Comparison of ENCODE assay signal across 8 cellular contexts in genomic region chr3:49470714-49471420, GRCh38. TPM values are rescaled to one million over a fixed set of nuclear protein-coding genes. Genes with fewer than 3 reads are reported as not detected.
DNase-seq lines count a peak whose midpoint lies in the region; ATAC-seq and TF ChIP-seq lines count a peak whose summit lies in the region.

No MANE protein-coding gene starts in this region.

- ATAC-seq in Right ventricle myocardium superior (ENCODE audit: poor library complexity) (no peak), HG03060 (IDR thresholded peaks at IDR 0.05; ENCODE audit: low read depth, unreplicated experiment) (peak; percentile 18), T-cell (replicated peaks in 1 of 4) (peak; percentile 28 to 36 (median 33)), psoas muscle (peak in 1 of 4 donors; percentile 19)

- DNase-seq in cardiac muscle cell (ENCODE audit: low read depth in 1 of 2, low spot score in 1 of 2) (no peak), Right ventricle myocardium superior (no peak), T-cell (no peak), fibroblast of peridontal ligament (ENCODE audit: extremely low read depth) (peak; percentile 38), psoas muscle (no peak), NCI-H446 treated with DMSO at 0.1 percent for 48 hours (lab: John Stamatoyannopoulos, UW) (no peak), germinal center (ENCODE audit: low spot score) (no peak)

- H3K27me3 ChIP-seq in cardiac muscle cell, result no peaks in the 10 kb centered on the region
- H3K27me3 ChIP-seq in psoas muscle (ENCODE audit: insufficient read depth in 3 of 3, low read length in 2 of 3), result no peaks in the 10 kb centered on the region

- H3K36me3 ChIP-seq in cardiac muscle cell (no peaks in the 10 kb centered on the region), psoas muscle (ENCODE audit: insufficient read depth in 1 of 2, low read depth in 1 of 2) (no peaks in the 10 kb centered on the region)

- H3K4me3 ChIP-seq in cardiac muscle cell (peak overlapping the region; percentile 77), psoas muscle (peak overlapping the region; percentile 83)

- CTCF ChIA-PET in T-cell (lab: Charles Lee), result interaction anchor here in 1 of 2 donors (1.3 to 2.8 kb wide), 3 partner anchors 55 to 463 kb away, joined by 3 to 34 read pairs (median 6); partner anchors contain the start of genes USP4 and WDR6

- no peak for TF ChIP-seq CTCF in cardiac muscle cell (IDR thresholded peaks at IDR 0.05; ENCODE audit: low read depth, low read length)
- no peak for TF ChIP-seq CTCF in psoas muscle (IDR thresholded peaks at IDR 0.05)

- H3K27ac ChIP-seq in cardiac muscle cell (peak overlapping the region; percentile 100), psoas muscle (peak overlapping the region; percentile 98)

- peaks cover 25 to 29% (median 27%) of the 10 kb centered on the region in 3 donors for H3K4me1 Mint-ChIP-seq in T-cell

- no peaks in the 10 kb centered on the region for H3K27me3 Mint-ChIP-seq in T-cell

- 1 to 3% (median 2%) methylated on average over 23 of the region's 23 CpGs for WGBS in psoas muscle, 3 donors

- no peaks in the 10 kb centered on the region for H3K9me3 Mint-ChIP-seq in T-cell

- intact Hi-C loops in Right ventricle myocardium superior (cut with DNase I), result no loop called here
- intact Hi-C loops in psoas muscle (cut with DNase I), result loop anchor here (2.0 to 5.0 kb wide), 2 partner anchors 30 to 46 kb away; no protein-coding TSS in a partner anchor

- H3K4me3 Mint-ChIP-seq in T-cell, result peak overlapping the region; percentile 83 to 86 (median 84)

- H3K27ac Mint-ChIP-seq in T-cell, result peak overlapping the region; percentile 91 to 94

- POLR2A ChIA-PET in T-cell (lab: Charles Lee), result interaction anchor here (0.6 to 1.7 kb wide), 5 partner anchors 9 to 131 kb away, joined by 3 to 17 read pairs (median 4); partner anchors contain the start of genes RHOA (in 1 of the 2), TCTA (in 1 of the 2) and USP4 (in 1 of the 2)

- no peaks in the 10 kb centered on the region for H3K9me3 ChIP-seq in cardiac muscle cell (ENCODE audit: low read depth)
- H3K9me3 ChIP-seq in psoas muscle, result no peaks in the 10 kb centered on the region

- no peaks in the 10 kb centered on the region for H3K36me3 Mint-ChIP-seq in T-cell

- H3K4me1 ChIP-seq in cardiac muscle cell (ENCODE audit: low read depth) (peaks cover 20% of the 10 kb centered on the region), psoas muscle (peaks cover 24% of the 10 kb centered on the region)

RNA-seq across cellular contexts. Expression of gene DAG1, which starts 0.8 kb away (rescaled TPM):
- total RNA-seq in cardiac muscle cell (185 and 194 TPM in 2 replicates), Right ventricle myocardium superior (122 TPM), T-cell (10 to 100 TPM; 16.5 to 19.4 (median 18.1) TPM), psoas muscle (100 to 1,000 TPM in 3 of 4 donors, 10 to 100 TPM in 1; 67.6 to 159 (median 139) TPM)
- polyA plus RNA-seq in cardiac muscle cell (104 and 107 TPM in 2 replicates), psoas muscle (10 to 100 TPM; 35.1 to 73.2 (median 42.1) TPM)

RNA-seq across cellular contexts. Expression of gene NICN1, which starts 41.7 kb away (rescaled TPM):
- 6.2 and 21.1 TPM in 2 replicates for total RNA-seq in cardiac muscle cell
- 30.4 and 37.7 TPM in 2 replicates for polyA plus RNA-seq in cardiac muscle cell
- 15.7 TPM for total RNA-seq in Right ventricle myocardium superior
- 10 to 100 TPM; 17.5 to 26.1 (median 24.1) TPM for total RNA-seq in T-cell
- 10 to 100 TPM in 1 of 4 donors, 1 to 10 TPM in 3; 4.6 to 12.3 (median 7.4) TPM for total RNA-seq in psoas muscle
- polyA plus RNA-seq in psoas muscle, result 10 to 100 TPM in 2 of 3 donors, 1 to 10 TPM in 1; 4.0 to 11.2 (median 10.2) TPM

RNA-seq across cellular contexts. Expression of gene AMT, which starts 48.6 kb away (rescaled TPM):
- 37.3 and 67.2 TPM in 2 replicates for total RNA-seq in cardiac muscle cell
- polyA plus RNA-seq in cardiac muscle cell, result 105 and 138 TPM in 2 replicates
- 32.2 TPM for total RNA-seq in Right ventricle myocardium superior
- 10 to 100 TPM in 4 of 5 donors, 1 to 10 TPM in 1; 9.6 to 14.1 (median 11.1) TPM for total RNA-seq in T-cell
- 1 to 10 TPM; 1.7 to 5.3 (median 2.4) TPM for total RNA-seq in psoas muscle
- 1 to 10 TPM in 2 of 3 donors, under 1 TPM in 1; 0.80 to 1.0 (median 1.0) TPM for polyA plus RNA-seq in psoas muscle

RNA-seq across cellular contexts. Expression of gene TCTA, which starts 58.6 kb away (rescaled TPM):
- total RNA-seq in cardiac muscle cell, result 12.1 and 26.7 TPM in 2 replicates
- polyA plus RNA-seq in cardiac muscle cell, result 16.8 and 30.6 TPM in 2 replicates
- total RNA-seq in Right ventricle myocardium superior, result 13.4 TPM
- 10 to 100 TPM; 22.8 to 38.2 (median 34.3) TPM for total RNA-seq in T-cell
- 10 to 100 TPM; 11.4 to 23.4 (median 16.7) TPM for total RNA-seq in psoas muscle
- polyA plus RNA-seq in psoas muscle, result 10 to 100 TPM; 13.8 to 46.1 (median 18.1) TPM

RNA-seq across cellular contexts. Expression of gene RHOA, which starts 59.1 kb away (rescaled TPM):
- total RNA-seq in cardiac muscle cell (461 and 522 TPM in 2 replicates), Right ventricle myocardium superior (255 TPM), T-cell (100 to 1,000 TPM; 247 to 279 (median 269) TPM), psoas muscle (100 to 1,000 TPM; 251 to 334 (median 271) TPM)
- polyA plus RNA-seq in cardiac muscle cell (356 and 359 TPM in 2 replicates), psoas muscle (100 to 1,000 TPM; 179 to 341 (median 287) TPM)
